Comparison of ENCODE assay signal across 1 cellular context in genomic region chr1:150281221-150281757, GRCh38.
TF ChIP-seq lines count a peak whose summit lies in the region.

No MANE protein-coding gene starts in this region.

TF ChIP-seq in GM23338, 12 proteins besides CTCF, POLR2A, EP300 and RAD21 (continued from another document):
- TF ChIP-seq ZNF462 (CRISPR knock-in tag; IDR thresholded peaks at IDR 0.05): no peak
TF ChIP-seq in GM23338: peak in this region for 0.
